Comparison of ENCODE assay signal across 8 cellular contexts in the genomic region with DNA sequence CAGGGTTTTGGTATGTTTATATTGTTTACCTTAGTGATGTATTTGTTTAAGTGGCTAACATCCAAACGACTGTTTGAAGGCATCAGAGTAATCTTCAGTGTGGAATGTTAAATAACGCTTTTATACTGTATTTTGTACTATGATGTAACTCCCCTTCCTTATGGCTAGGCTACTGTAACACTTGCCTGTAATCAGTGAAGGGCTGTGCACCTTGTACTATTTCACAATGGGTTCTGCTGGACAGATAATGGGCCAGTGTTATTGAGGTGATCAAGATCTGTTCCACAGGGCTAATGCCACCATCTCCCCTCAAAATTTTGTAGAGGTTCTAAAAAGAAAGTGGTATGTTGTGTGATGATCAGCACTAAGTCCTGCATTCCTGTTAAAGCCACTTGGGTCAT. TPM values are rescaled to one million over a fixed set of nuclear protein-coding genes. Genes with fewer than 3 reads are reported as not detected.
DNase-seq lines count a peak whose midpoint lies in the region; ATAC-seq, FAIRE-seq and TF ChIP-seq lines count a peak whose summit lies in the region.
"Not testable (repeated sequence)": the region's sequence is repeated elsewhere in the genome, so short reads cannot be mapped to it uniquely, and the experiment has no call there.

No MANE protein-coding gene starts in this region.

- H3K27ac Mint-ChIP-seq in activated T-cell treated with anti-CD3 and anti-CD28 coated beads, Interleukin-2, amount 50 U/mL, for 72 hours, result peak overlapping the region; percentile 37
- H3K27ac Mint-ChIP-seq in type B pancreatic cell, result peak overlapping the region; percentile 53

- DNase-seq in GM12891 (ENCODE audit: insufficient read length, low spot score); OCI-LY7 (ENCODE audit: low spot score); activated T-cell treated with anti-CD3 and anti-CD28 coated beads, Interleukin-2, amount 50 U/mL, for 72 hours; K562 (ENCODE audit: extremely low read depth in 1 of 4, low spot score in 3 of 4); lower lobe of right lung; type B pancreatic cell (ENCODE audit: extremely low spot score, unreplicated experiment): not testable (repeated sequence)
- peak; percentile 26 for DNase-seq in iris pigment epithelial cell (ENCODE audit: low read depth)

- peaks cover 25% of the 10 kb centered on the region; the same call in 1 of the 2 replicates for H3K79me2 ChIP-seq in OCI-LY7 (ENCODE audit: insufficient read depth, low read depth, low read length)
- not testable (repeated sequence) for H3K79me2 ChIP-seq in K562 (ENCODE audit: control insufficient read depth, insufficient read depth, low read length)

- H3K9me1 ChIP-seq in K562 (ENCODE audit: control insufficient read depth, insufficient read depth, low read length), result not testable (repeated sequence)

- H3K9me3 Mint-ChIP-seq in activated T-cell treated with anti-CD3 and anti-CD28 coated beads, Interleukin-2, amount 50 U/mL, for 72 hours; type B pancreatic cell: not testable (repeated sequence)

- H3K27me3 Mint-ChIP-seq in activated T-cell treated with anti-CD3 and anti-CD28 coated beads, Interleukin-2, amount 50 U/mL, for 72 hours (ENCODE audit: low read depth); type B pancreatic cell: not testable (repeated sequence)

- POLR2A ChIA-PET in OCI-LY7 (lab: Charles Lee) (interaction anchor here (0.7 kb wide), 1 partner anchor 1191 kb away, joined by 5 read pairs; no protein-coding TSS in a partner anchor), K562 (lab: Yijun Ruan, JAX) (interaction anchor here (1.0 to 1.8 kb wide), 3 partner anchors 8 to 318 kb away, joined by 4 to 6 read pairs (median 4); a partner anchor contains a TSS)

- not testable (repeated sequence) for H3K4me2 ChIP-seq in OCI-LY7 (ENCODE audit: low read length); K562 (ENCODE audit: insufficient read depth, low read length)

- 49% methylated on average over 2 of the region's 2 CpGs for WGBS in K562 (ENCODE audit: insufficient coverage, low coverage, missing lambda C conversion rate)

- H3K27me3 ChIP-seq in K562 (ENCODE audit: control insufficient read depth in 2 of 2, insufficient read depth in 2 of 2, low read length in 2 of 2); lower lobe of right lung (ENCODE audit: low read depth): not testable (repeated sequence)

- peak; percentile 9 for FAIRE-seq in GM12891 (lab: Jason Lieb, UNC)
- not testable (repeated sequence) for FAIRE-seq in K562 (lab: Jason Lieb, UNC)

- H3K27ac ChIP-seq in 22Rv1, result peak overlapping the region; percentile 45
- H3K27ac ChIP-seq in OCI-LY7 (ENCODE audit: low read depth, low read length, poor library complexity, severe bottlenecking); K562 (ENCODE audit: extremely low read depth, low read depth, low read length); lower lobe of right lung: not testable (repeated sequence)

- TSS peak; percentile 76 for BruUV-seq in OCI-LY7 (replicated peaks; lab: Mats Ljungman, UMichigan)
- not testable (repeated sequence) for BruUV-seq in K562 (replicated peaks; lab: Mats Ljungman, UMichigan)

- TF ChIP-seq POLR2A in GM12891 (IDR thresholded peaks at IDR 0.05; ENCODE audit: low read depth, low read length), result not testable (repeated sequence)
- peak; percentile 34 for TF ChIP-seq POLR2A in K562 (conservative IDR thresholded peaks at IDR 0.05)

- not testable (repeated sequence) for H3K9me2 ChIP-seq in OCI-LY7 (ENCODE audit: insufficient read depth, low read length)

- H3K4me1 Mint-ChIP-seq in activated T-cell treated with anti-CD3 and anti-CD28 coated beads, Interleukin-2, amount 50 U/mL, for 72 hours (ENCODE audit: low read depth), result peaks cover 12% of the 10 kb centered on the region
- not testable (repeated sequence) for H3K4me1 Mint-ChIP-seq in type B pancreatic cell (ENCODE audit: unreplicated experiment)

- not testable (repeated sequence) for TF ChIP-seq EP300 in K562 (IDR thresholded peaks at IDR 0.05; ENCODE audit: low read length)

- CTCF ChIA-PET in OCI-LY7 (lab: Charles Lee; ENCODE audit: unreplicated experiment); K562 (lab: Yijun Ruan, JAX; ENCODE audit: low intra/inter-chr PET ratio): not testable (repeated sequence)

- not testable (repeated sequence) for H3K4me3 ChIP-seq in OCI-LY7 (ENCODE audit: low read depth, low read length, poor library complexity, severe bottlenecking); K562; lower lobe of right lung

- H3K4me3 Mint-ChIP-seq in activated T-cell treated with anti-CD3 and anti-CD28 coated beads, Interleukin-2, amount 50 U/mL, for 72 hours; type B pancreatic cell: not testable (repeated sequence)

- not testable (repeated sequence) for TF ChIP-seq RAD21 in K562 (CRISPR knock-in tag; conservative IDR thresholded peaks at IDR 0.05 in 1 of 2, IDR thresholded peaks at IDR 0.05 in 1 of 2)

- not testable (repeated sequence) for H3K9me3 ChIP-seq in OCI-LY7 (ENCODE audit: low read length); K562 (replicated peaks; ENCODE audit: control insufficient read depth, insufficient read depth, low read depth, low read length); lower lobe of right lung

- H3K36me3 ChIP-seq in OCI-LY7 (ENCODE audit: insufficient read depth, low read length), result peaks cover 98% of the 10 kb centered on the region
- H3K36me3 ChIP-seq in K562 (ENCODE audit: control insufficient read depth, insufficient read depth, low read length), result peaks cover 93% of the 10 kb centered on the region
- H3K36me3 ChIP-seq in lower lobe of right lung, result peaks cover 66% of the 10 kb centered on the region

- H2AFZ ChIP-seq in OCI-LY7 (ENCODE audit: low read length); K562 (ENCODE audit: low read depth, low read length): not testable (repeated sequence)

- not testable (repeated sequence) for H4K20me1 ChIP-seq in OCI-LY7 (ENCODE audit: insufficient read depth, low read length); K562 (replicated peaks; ENCODE audit: control insufficient read depth, insufficient read depth, low read length)

- not testable (repeated sequence) for TF ChIP-seq CTCF in 22Rv1 (IDR thresholded peaks at IDR 0.05); OCI-LY7 (conservative IDR thresholded peaks at IDR 0.05; ENCODE audit: low read length); K562 (IDR thresholded peaks at IDR 0.05 in 2 of 3, conservative IDR thresholded peaks at IDR 0.05 in 1 of 3; ENCODE audit: insufficient read depth in 2 of 3, low read depth in 1 of 3, low read length in 3 of 3); lower lobe of right lung (IDR thresholded peaks at IDR 0.05); type B pancreatic cell (conservative IDR thresholded peaks at IDR 0.05)

- H3K9ac ChIP-seq in K562 (ENCODE audit: insufficient read depth in 1 of 2, low read depth in 2 of 2, low read length in 2 of 2), result not testable (repeated sequence)

- in situ Hi-C loops in K562 (cut with MboI), result not testable (repeated sequence)

- not testable (repeated sequence) for H3K4me1 ChIP-seq in OCI-LY7 (ENCODE audit: insufficient read depth, low read length, poor library complexity, severe bottlenecking); K562 (replicated peaks in 1 of 2; ENCODE audit: control insufficient read depth in 2 of 2, insufficient read depth in 2 of 2, low read length in 2 of 2); lower lobe of right lung

- intact Hi-C loops in OCI-LY7 (cut with micrococcal nuclease; ENCODE audit: unreplicated experiment); K562 (cut with micrococcal nuclease); lower lobe of right lung (cut with DNase I): not testable (repeated sequence)

- ATAC-seq in activated T-cell treated with anti-CD3 and anti-CD28 coated beads, Interleukin-2, amount 50 U/mL, for 72 hours (replicated peaks in 1 of 2), result not testable (repeated sequence)
- ATAC-seq in K562, result peak; percentile 64
- ATAC-seq in lower lobe of right lung, result peak; percentile 27 to 43

- peaks cover 1 to 31% of the 10 kb centered on the region in 2 donors for H3K36me3 Mint-ChIP-seq in activated T-cell treated with anti-CD3 and anti-CD28 coated beads, Interleukin-2, amount 50 U/mL, for 72 hours (ENCODE audit: insufficient read depth in 2 of 2)
- peaks cover 21% of the 10 kb centered on the region for H3K36me3 Mint-ChIP-seq in type B pancreatic cell

RNA-seq across cellular contexts. Expression of a gene that starts 11.7 kb away (rescaled TPM):
- 16.9 TPM for polyA plus RNA-seq in GM12891 (2012; ENCODE audit: low read depth, missing spikeins)
- 35.8 and 48.4 TPM in 2 replicates for total RNA-seq in OCI-LY7 (2014; rRNA removed; shearing (Covaris generic))
- total RNA-seq in OCI-LY7 (2022), result 41.3 and 53.4 TPM in 2 replicates
- total RNA-seq in activated T-cell treated with anti-CD3 and anti-CD28 coated beads, Interleukin-2, amount 50 U/mL, for 72 hours, result 10 to 100 TPM; 39.7 to 46.5 TPM
- total RNA-seq in K562 (2011; cell fraction: chromatin; rRNA removed; ENCODE audit: low replicate concordance), result 58.1 and 105 TPM in 2 replicates
- 39.5 and 39.6 TPM in 2 replicates for total RNA-seq in K562 (2011; cell fraction: nucleolus; rRNA removed)
- 51.0 and 57.4 TPM in 2 replicates for total RNA-seq in K562 (2011; cell fraction: nucleoplasm; rRNA removed)
- 56.5 and 62.6 TPM in 2 replicates for total RNA-seq in K562 (2014; rRNA removed)
- 91.0 and 91.4 TPM in 2 replicates for total RNA-seq in K562 (2014; rRNA removed; fragmentation: Illumina TruSeq; extraction: Trizol)
- total RNA-seq in K562 (2015; rRNA removed; fragmentation: Illumina TruSeq; extraction: Trizol), result 72.4 and 72.6 TPM in 2 replicates
- total RNA-seq in K562 (2021), result 53.0 and 54.1 TPM in 2 replicates
- 114 and 124 TPM in 2 replicates for polyA plus RNA-seq in K562 (2011; rRNA removed)
- polyA plus RNA-seq in K562 (2011; cell fraction: cytosol; rRNA removed), result 47.7 and 55.4 TPM in 2 replicates
- 75.8 and 110 TPM in 2 replicates for polyA plus RNA-seq in K562 (2011; cell fraction: nucleus; rRNA removed)
- 71.9 and 112 TPM in 2 replicates for polyA plus RNA-seq in K562 (2012)
- polyA plus RNA-seq in K562 (2014; fragmentation: Illumina TruSeq; extraction: Trizol), result 75.8 and 80.1 TPM in 2 replicates
- 10 to 100 TPM; 26.7 to 30.6 TPM for polyA plus RNA-seq in K562 (2014; fragmentation: Nextera tagmentation; extraction: Ambion mirVana)
- 61.4 and 68.9 TPM in 2 replicates for polyA plus RNA-seq in K562 (2014; rRNA removed)
- 102 and 112 TPM in 2 replicates for polyA minus RNA-seq in K562 (2011; rRNA and poly(A)+ RNA removed)
- 31.9 and 51.6 TPM in 2 replicates for polyA minus RNA-seq in K562 (2011; cell fraction: cytosol; rRNA and poly(A)+ RNA removed)
- polyA minus RNA-seq in K562 (2011; cell fraction: nucleus; rRNA and poly(A)+ RNA removed), result 21.3 and 41.1 TPM in 2 replicates
- 5.0 TPM for total RNA-seq in lower lobe of right lung
- 17.3 and 27.4 TPM in 2 replicates for total RNA-seq in type B pancreatic cell (ENCODE audit: low replicate concordance)

RNA-seq across cellular contexts. Expression of a gene that starts 33.9 kb away (rescaled TPM):
- 171 TPM for polyA plus RNA-seq in GM12891 (2012; ENCODE audit: low read depth, missing spikeins)
- total RNA-seq in OCI-LY7 (2014; rRNA removed; shearing (Covaris generic)), result 243 and 335 TPM in 2 replicates
- 337 and 352 TPM in 2 replicates for total RNA-seq in OCI-LY7 (2022)
- 100 to 1,000 TPM; 271 to 282 TPM for total RNA-seq in activated T-cell treated with anti-CD3 and anti-CD28 coated beads, Interleukin-2, amount 50 U/mL, for 72 hours
- total RNA-seq in K562 (2011; cell fraction: chromatin; rRNA removed; ENCODE audit: low replicate concordance), result 223 and 597 TPM in 2 replicates
- total RNA-seq in K562 (2011; cell fraction: nucleolus; rRNA removed), result 107 and 150 TPM in 2 replicates
- total RNA-seq in K562 (2011; cell fraction: nucleoplasm; rRNA removed), result 253 and 349 TPM in 2 replicates
- total RNA-seq in K562 (2014; rRNA removed), result 126 and 185 TPM in 2 replicates
- total RNA-seq in K562 (2014; rRNA removed; fragmentation: Illumina TruSeq; extraction: Trizol), result 142 and 149 TPM in 2 replicates
- total RNA-seq in K562 (2015; rRNA removed; fragmentation: Illumina TruSeq; extraction: Trizol), result 120 and 149 TPM in 2 replicates
- 242 and 259 TPM in 2 replicates for total RNA-seq in K562 (2021)
- polyA plus RNA-seq in K562 (2011; rRNA removed), result 99.1 and 105 TPM in 2 replicates
- polyA plus RNA-seq in K562 (2011; cell fraction: cytosol; rRNA removed), result 88.2 and 117 TPM in 2 replicates
- 255 and 309 TPM in 2 replicates for polyA plus RNA-seq in K562 (2011; cell fraction: nucleus; rRNA removed)
- polyA plus RNA-seq in K562 (2012), result 146 and 246 TPM in 2 replicates
- polyA plus RNA-seq in K562 (2014; fragmentation: Illumina TruSeq; extraction: Trizol), result 173 and 203 TPM in 2 replicates
- 100 to 1,000 TPM; 195 to 742 TPM for polyA plus RNA-seq in K562 (2014; fragmentation: Nextera tagmentation; extraction: Ambion mirVana)
- polyA plus RNA-seq in K562 (2014; rRNA removed), result 97.6 and 187 TPM in 2 replicates
- 241 and 277 TPM in 2 replicates for polyA minus RNA-seq in K562 (2011; rRNA and poly(A)+ RNA removed)
- polyA minus RNA-seq in K562 (2011; cell fraction: cytosol; rRNA and poly(A)+ RNA removed), result 183 and 187 TPM in 2 replicates
- polyA minus RNA-seq in K562 (2011; cell fraction: nucleus; rRNA and poly(A)+ RNA removed), result 121 and 212 TPM in 2 replicates
- 322 TPM for total RNA-seq in lower lobe of right lung
- 310 and 329 TPM in 2 replicates for total RNA-seq in type B pancreatic cell (ENCODE audit: low replicate concordance)

RNA-seq across cellular contexts. Expression of a gene that starts 34.8 kb away (rescaled TPM):
- 44.0 TPM for polyA plus RNA-seq in GM12891 (2012; ENCODE audit: low read depth, missing spikeins)
- total RNA-seq in OCI-LY7 (2014; rRNA removed; shearing (Covaris generic)), result 104 and 112 TPM in 2 replicates
- total RNA-seq in OCI-LY7 (2022), result 179 and 198 TPM in 2 replicates
- total RNA-seq in activated T-cell treated with anti-CD3 and anti-CD28 coated beads, Interleukin-2, amount 50 U/mL, for 72 hours, result 100 to 1,000 TPM; 164 to 184 TPM
- 282 and 575 TPM in 2 replicates for total RNA-seq in K562 (2011; cell fraction: chromatin; rRNA removed; ENCODE audit: low replicate concordance)
- 120 and 142 TPM in 2 replicates for total RNA-seq in K562 (2011; cell fraction: nucleolus; rRNA removed)
- 254 and 330 TPM in 2 replicates for total RNA-seq in K562 (2011; cell fraction: nucleoplasm; rRNA removed)
- 260 and 356 TPM in 2 replicates for total RNA-seq in K562 (2014; rRNA removed)
- total RNA-seq in K562 (2014; rRNA removed; fragmentation: Illumina TruSeq; extraction: Trizol), result 349 and 398 TPM in 2 replicates
- total RNA-seq in K562 (2015; rRNA removed; fragmentation: Illumina TruSeq; extraction: Trizol), result 258 and 267 TPM in 2 replicates
- 396 and 415 TPM in 2 replicates for total RNA-seq in K562 (2021)
- 100 and 141 TPM in 2 replicates for polyA plus RNA-seq in K562 (2011; rRNA removed)
- polyA plus RNA-seq in K562 (2011; cell fraction: cytosol; rRNA removed), result 41.9 and 69.4 TPM in 2 replicates
- polyA plus RNA-seq in K562 (2011; cell fraction: nucleus; rRNA removed), result 111 and 125 TPM in 2 replicates
- 155 and 181 TPM in 2 replicates for polyA plus RNA-seq in K562 (2012)
- 409 and 429 TPM in 2 replicates for polyA plus RNA-seq in K562 (2014; fragmentation: Illumina TruSeq; extraction: Trizol)
- 100 to 1,000 TPM; 276 to 387 TPM for polyA plus RNA-seq in K562 (2014; fragmentation: Nextera tagmentation; extraction: Ambion mirVana)
- polyA plus RNA-seq in K562 (2014; rRNA removed), result 230 and 236 TPM in 2 replicates
- polyA minus RNA-seq in K562 (2011; rRNA and poly(A)+ RNA removed), result 152 and 154 TPM in 2 replicates
- polyA minus RNA-seq in K562 (2011; cell fraction: cytosol; rRNA and poly(A)+ RNA removed), result 92.6 and 125 TPM in 2 replicates
- polyA minus RNA-seq in K562 (2011; cell fraction: nucleus; rRNA and poly(A)+ RNA removed), result 83.7 and 168 TPM in 2 replicates
- total RNA-seq in lower lobe of right lung, result 53.8 TPM
- total RNA-seq in type B pancreatic cell (ENCODE audit: low replicate concordance), result 63.6 and 107 TPM in 2 replicates
